9 cellular contexts compared by ENCODE assay signal in the genomic region with DNA sequence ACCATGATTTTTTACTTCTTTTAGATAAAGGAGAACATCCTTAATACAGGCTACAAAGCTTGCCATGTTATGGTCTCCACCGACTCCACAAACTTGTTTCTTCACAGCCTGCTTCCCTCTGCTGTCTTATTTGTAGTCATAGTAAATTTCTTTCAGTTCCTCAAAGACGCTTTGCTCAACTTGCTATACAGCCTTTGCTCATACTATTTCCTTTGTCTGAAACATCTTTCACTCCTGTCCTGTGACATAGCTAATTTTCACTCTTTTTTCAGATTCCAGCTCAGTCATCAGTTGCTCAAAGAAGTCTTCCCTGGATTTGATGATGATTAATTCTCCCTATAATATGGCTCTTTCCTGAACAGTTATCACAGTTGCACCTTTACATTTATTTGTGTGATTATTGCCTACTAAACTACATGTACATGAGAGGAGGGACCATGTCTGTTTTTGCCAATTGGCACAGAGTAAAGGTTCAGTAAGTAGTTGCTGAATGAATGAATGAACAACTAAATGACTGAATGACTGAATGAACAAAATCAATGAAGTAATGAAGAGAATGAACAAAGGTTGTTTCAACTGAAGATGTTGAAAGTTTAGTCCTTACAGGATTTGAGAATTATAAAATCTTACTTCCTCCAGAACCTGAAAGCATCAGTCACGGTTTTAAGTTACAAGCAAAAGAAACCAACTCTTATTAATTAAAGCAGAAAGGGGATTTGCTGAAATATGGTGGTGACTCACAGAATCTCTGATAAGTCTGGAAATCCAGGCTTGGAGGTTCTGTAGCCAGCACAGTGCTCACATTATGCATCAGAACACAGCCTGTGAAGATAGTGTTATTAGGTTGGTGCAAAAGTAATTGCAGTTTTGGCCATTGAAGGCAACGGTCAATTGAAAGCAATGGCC.
DNase-seq lines count a peak whose midpoint lies in the region; ATAC-seq and TF ChIP-seq lines count a peak whose summit lies in the region.
"Had no signal": no experiment of that assay in that cellular context is flagged by ENCODE, and none has a peak within 500 bp of the region (broad histone marks: within the 10 kb centered on the region; RNA-seq: fewer than 3 reads in every experiment).

No MANE protein-coding gene starts in this region.

- H3K27ac Mint-ChIP-seq in stimulated activated naive B cell treated with anti-CD40 and anti-IgM and Interleukin-4, amounts not matched to agents 10 μg/mL and 1 μg/mL and 100 μg/mL, for 72 hours, result peak overlapping the region; percentile 22

- H3K36me3 Mint-ChIP-seq in stimulated activated naive B cell treated with anti-CD40 and anti-IgM and Interleukin-4, amounts not matched to agents 10 μg/mL and 1 μg/mL and 100 μg/mL, for 72 hours, result no peaks in the 10 kb centered on the region

- H3K4me3 ChIP-seq in MG63, result no peak overlapping the region

- DNase-seq in MG63 (peak; percentile 3), HPDE6-E6E7 (ENCODE audit: extremely low spot score) (no peak), erythroblast (lab: John Stamatoyannopoulos, UW) (no peak), NCI-H748 treated with DMSO at 0.1 percent for 48 hours (lab: John Stamatoyannopoulos, UW) (no peak)
- DNase-seq in stimulated activated naive B cell treated with anti-CD40 and anti-IgM and Interleukin-4, amounts not matched to agents 10 μg/mL and 1 μg/mL and 100 μg/mL, for 72 hours, result no peak
- DNase-seq: KBM-7 had no signal

- TF ChIP-seq POLR2A in erythroblast (IDR thresholded peaks at IDR 0.05; ENCODE audit: low read length), result no peak

- no peaks in the 10 kb centered on the region for H3K9me3 ChIP-seq in MG63
- H3K9me3 ChIP-seq: neutrophil had no signal

- H3K27me3 ChIP-seq in MG63, result no peaks in the 10 kb centered on the region
- H3K27me3 ChIP-seq: neutrophil had no signal

- no peaks in the 10 kb centered on the region for H3K36me3 ChIP-seq in MG63
- H3K36me3 ChIP-seq: neutrophil had no signal

- H3K27me3 Mint-ChIP-seq in stimulated activated naive B cell treated with anti-CD40 and anti-IgM and Interleukin-4, amounts not matched to agents 10 μg/mL and 1 μg/mL and 100 μg/mL, for 72 hours, result no peaks in the 10 kb centered on the region

- peaks cover 13 to 24% of the 10 kb centered on the region in 2 donors for H3K4me1 Mint-ChIP-seq in stimulated activated naive B cell treated with anti-CD40 and anti-IgM and Interleukin-4, amounts not matched to agents 10 μg/mL and 1 μg/mL and 100 μg/mL, for 72 hours

- peak; percentile 91 for ATAC-seq in GM19043 (IDR thresholded peaks at IDR 0.05; ENCODE audit: low read depth, unreplicated experiment)
- ATAC-seq in HG02840 (IDR thresholded peaks at IDR 0.05; ENCODE audit: low FRiP score, unreplicated experiment), result peak; percentile 86
- peak; percentile 93 to 94 for ATAC-seq in stimulated activated naive B cell treated with anti-CD40 and anti-IgM and Interleukin-4, amounts not matched to agents 10 μg/mL and 1 μg/mL and 100 μg/mL, for 72 hours (replicated peaks)

- H3K4me3 Mint-ChIP-seq in stimulated activated naive B cell treated with anti-CD40 and anti-IgM and Interleukin-4, amounts not matched to agents 10 μg/mL and 1 μg/mL and 100 μg/mL, for 72 hours, result no peak overlapping the region

- no peaks in the 10 kb centered on the region for H3K9me3 Mint-ChIP-seq in stimulated activated naive B cell treated with anti-CD40 and anti-IgM and Interleukin-4, amounts not matched to agents 10 μg/mL and 1 μg/mL and 100 μg/mL, for 72 hours
